In genomic region chr3:187889601-187890404, GRCh38 we compare ENCODE assay signal across 10 cellular contexts.
DNase-seq lines count a peak whose midpoint lies in the region; ATAC-seq and TF ChIP-seq lines count a peak whose summit lies in the region.
"Had no signal": no experiment of that assay in that cellular context is flagged by ENCODE, and none has a peak within 500 bp of the region (broad histone marks: within the 10 kb centered on the region; RNA-seq: fewer than 3 reads in every experiment).

No MANE protein-coding gene starts in this region.

- H3K36me3 Mint-ChIP-seq in activated naive CD4-positive, alpha-beta T cell treated with anti-CD3 and anti-CD28 coated beads, Interleukin-2, amount 10 ng/mL, durations not matched to agents 7 days and 5 days, result peaks cover 7% of the 10 kb centered on the region
- H3K36me3 Mint-ChIP-seq in activated naive CD4-positive, alpha-beta T cell treated with anti-CD3 and anti-CD28 coated beads for 36 hours (ENCODE audit: low read depth), result no peaks in the 10 kb centered on the region
- H3K36me3 Mint-ChIP-seq in type B pancreatic cell, result no peaks in the 10 kb centered on the region

- H3K27ac Mint-ChIP-seq in activated naive CD4-positive, alpha-beta T cell treated with anti-CD3 and anti-CD28 coated beads, Interleukin-2, amount 10 ng/mL, durations not matched to agents 7 days and 5 days, result peak overlapping the region; percentile 12
- H3K27ac Mint-ChIP-seq in activated naive CD4-positive, alpha-beta T cell treated with anti-CD3 and anti-CD28 coated beads for 36 hours, result no peak overlapping the region
- peak overlapping the region; percentile 83 for H3K27ac Mint-ChIP-seq in type B pancreatic cell
- H3K27ac Mint-ChIP-seq: IgD-negative memory B cell had no signal

- ATAC-seq in GM19328 (IDR thresholded peaks at IDR 0.05; ENCODE audit: unreplicated experiment), result no peak

- CTCF ChIA-PET in activated naive CD4-positive, alpha-beta T cell treated with anti-CD3 and anti-CD28 coated beads, Interleukin-2, amount 10 ng/mL, durations not matched to agents 7 days and 5 days (lab: Charles Lee), result interaction anchor here (1.8 kb wide), 1 partner anchor 149 kb away, joined by 4 read pairs; no protein-coding TSS in a partner anchor
- CTCF ChIA-PET in activated naive CD4-positive, alpha-beta T cell treated with anti-CD3 and anti-CD28 coated beads for 36 hours (lab: Charles Lee), result interaction anchor here (0.7 kb wide), 2 partner anchors 9 to 16 kb away, joined by 3 to 4 read pairs; no protein-coding TSS in a partner anchor

- no peaks in the 10 kb centered on the region for H3K9me3 Mint-ChIP-seq in activated naive CD4-positive, alpha-beta T cell treated with anti-CD3 and anti-CD28 coated beads, Interleukin-2, amount 10 ng/mL, durations not matched to agents 7 days and 5 days
- no peaks in the 10 kb centered on the region for H3K9me3 Mint-ChIP-seq in activated naive CD4-positive, alpha-beta T cell treated with anti-CD3 and anti-CD28 coated beads for 36 hours
- H3K9me3 Mint-ChIP-seq in type B pancreatic cell, result peaks cover 5% of the 10 kb centered on the region

- no peak for TF ChIP-seq CTCF in type B pancreatic cell (conservative IDR thresholded peaks at IDR 0.05)

- H3K4me1 Mint-ChIP-seq in activated naive CD4-positive, alpha-beta T cell treated with anti-CD3 and anti-CD28 coated beads, Interleukin-2, amount 10 ng/mL, durations not matched to agents 7 days and 5 days, result peaks cover 12% of the 10 kb centered on the region
- peaks cover 4% of the 10 kb centered on the region for H3K4me1 Mint-ChIP-seq in activated naive CD4-positive, alpha-beta T cell treated with anti-CD3 and anti-CD28 coated beads for 36 hours (ENCODE audit: low read depth)
- H3K4me1 Mint-ChIP-seq in type B pancreatic cell (ENCODE audit: unreplicated experiment), result no peaks in the 10 kb centered on the region

- H3K4me3 Mint-ChIP-seq in activated naive CD4-positive, alpha-beta T cell treated with anti-CD3 and anti-CD28 coated beads, Interleukin-2, amount 10 ng/mL, durations not matched to agents 7 days and 5 days, result no peak overlapping the region
- no peak overlapping the region for H3K4me3 Mint-ChIP-seq in activated naive CD4-positive, alpha-beta T cell treated with anti-CD3 and anti-CD28 coated beads for 36 hours
- peak overlapping the region; percentile 82 for H3K4me3 Mint-ChIP-seq in type B pancreatic cell

- no peaks in the 10 kb centered on the region for H3K27me3 Mint-ChIP-seq in activated naive CD4-positive, alpha-beta T cell treated with anti-CD3 and anti-CD28 coated beads, Interleukin-2, amount 10 ng/mL, durations not matched to agents 7 days and 5 days
- H3K27me3 Mint-ChIP-seq in activated naive CD4-positive, alpha-beta T cell treated with anti-CD3 and anti-CD28 coated beads for 36 hours (ENCODE audit: low read depth), result no peaks in the 10 kb centered on the region
- H3K27me3 Mint-ChIP-seq in type B pancreatic cell, result no peaks in the 10 kb centered on the region

- DNase-seq in activated naive CD4-positive, alpha-beta T cell treated with anti-CD3 and anti-CD28 coated beads, Interleukin-2, amount 10 ng/mL, durations not matched to agents 7 days and 5 days, result no peak
- no peak for DNase-seq in activated naive CD4-positive, alpha-beta T cell treated with anti-CD3 and anti-CD28 coated beads for 36 hours
- DNase-seq in SKM-1 treated with dmso at 0.1 percent for 144 hours (lab: John Stamatoyannopoulos, UW; ENCODE audit: unreplicated experiment) (peak; percentile 65), hepatic stellate cell (ENCODE audit: low spot score) (peak; percentile 11), type B pancreatic cell (ENCODE audit: extremely low spot score, unreplicated experiment) (no peak)
- no peak for DNase-seq in activated effector memory CD4-positive, alpha-beta T cell treated with anti-CD3 and anti-CD28 coated beads, Interleukin-2, amount 50 U/mL, for 16 hours
- no peak for DNase-seq in activated naive CD4-positive, alpha-beta T cell treated with anti-CD3 and anti-CD28 coated beads, Interleukin-2, amount 50 U/mL, for 16 hours
- DNase-seq: activated CD8-positive, alpha-beta memory T cell treated with anti-CD3 and anti-CD28 coated beads, Interleukin-2, amount 50 U/mL, for 48 hours had no signal

- intact Hi-C loops in activated naive CD4-positive, alpha-beta T cell treated with anti-CD3 and anti-CD28 coated beads for 36 hours (cut with micrococcal nuclease), result no loop called here

Comparison
In these comparisons a context has a peak if more than half of its experiments do, and no peak if none do; other contexts are left out.
1. DNase-seq: peak in SKM-1 treated with dmso at 0.1 percent for 144 hours (single experiment) and hepatic stellate cell (single experiment); none in activated naive CD4-positive, alpha-beta T cell treated with anti-CD3 and anti-CD28 coated beads, Interleukin-2, amount 10 ng/mL, durations not matched to agents 7 days and 5 days (single experiment), activated naive CD4-positive, alpha-beta T cell treated with anti-CD3 and anti-CD28 coated beads for 36 hours (single experiment), type B pancreatic cell (single experiment), activated effector memory CD4-positive, alpha-beta T cell treated with anti-CD3 and anti-CD28 coated beads, Interleukin-2, amount 50 U/mL, for 16 hours (single experiment) and activated naive CD4-positive, alpha-beta T cell treated with anti-CD3 and anti-CD28 coated beads, Interleukin-2, amount 50 U/mL, for 16 hours (single experiment).